8 cellular contexts compared by ENCODE assay signal in genomic region chr1:70410604-70411359, GRCh38. TPM values are rescaled to one million over a fixed set of nuclear protein-coding genes. Genes with fewer than 3 reads are reported as not detected.
A peak's percentile ranks its signal among the peaks of the same experiment; 100 is the strongest.
DNase-seq lines count a peak whose midpoint lies in the region; ATAC-seq, FAIRE-seq and TF ChIP-seq lines count a peak whose summit lies in the region.

Gene CTH (plus strand): TSS chr1:70411268. CDS start chr1:70411416, 148 bp downstream.

- H3K36me3 ChIP-seq in BE2C = no peaks in the 10 kb centered on the region
- no peaks in the 10 kb centered on the region for H3K36me3 ChIP-seq in colonic mucosa

- H3K9me3 ChIP-seq in BE2C (no peaks in the 10 kb centered on the region), colonic mucosa (no peaks in the 10 kb centered on the region)

- no peaks in the 10 kb centered on the region for H3K4me1 ChIP-seq in BE2C
- H3K4me1 ChIP-seq in colonic mucosa = no peaks in the 10 kb centered on the region

- intact Hi-C loops in activated CD4-positive, alpha-beta T cell treated with anti-CD3 and anti-CD28 coated beads, Interleukin-2, amount 10 ng/mL, durations not matched to agents 24 days and 14 days (cut with micrococcal nuclease) = loop anchor here (1.0 to 5.0 kb wide), 8 partner anchors 28 to 670 kb away; partner anchors contain the start of genes ANKRD13C, LRRC40, SRSF11 and ZRANB2
- intact Hi-C loops in colonic mucosa (cut with DNase I) = loop anchor here (2.0 to 5.0 kb wide), 2 partner anchors 56 to 203 kb away; partner anchors contain the start of genes ANKRD13C and LRRC40

- H3K4me1 Mint-ChIP-seq in activated CD4-positive, alpha-beta T cell treated with anti-CD3 and anti-CD28 coated beads, Interleukin-2, amount 10 ng/mL, durations not matched to agents 24 days and 14 days = peaks cover 18% of the 10 kb centered on the region

- H3K27me3 Mint-ChIP-seq in activated CD4-positive, alpha-beta T cell treated with anti-CD3 and anti-CD28 coated beads, Interleukin-2, amount 10 ng/mL, durations not matched to agents 24 days and 14 days = peaks cover 3% of the 10 kb centered on the region

- H3K27me3 ChIP-seq in BE2C (no peaks in the 10 kb centered on the region), colonic mucosa (no peaks in the 10 kb centered on the region), layer of hippocampus (ENCODE audit: control insufficient read depth, insufficient read depth, low read length) (no peaks in the 10 kb centered on the region)

- peak; percentile 98 for ATAC-seq in HG03457 (IDR thresholded peaks at IDR 0.05; ENCODE audit: unreplicated experiment)

- peak; percentile 97 for FAIRE-seq in GM19239 (lab: Jason Lieb, UNC)

- no peak for TF ChIP-seq CTCF in BE2C (IDR thresholded peaks at IDR 0.05; ENCODE audit: low read depth, low read length)
- no peak for TF ChIP-seq CTCF in colonic mucosa (IDR thresholded peaks at IDR 0.05)

- no peaks in the 10 kb centered on the region for H3K9me3 Mint-ChIP-seq in activated CD4-positive, alpha-beta T cell treated with anti-CD3 and anti-CD28 coated beads, Interleukin-2, amount 10 ng/mL, durations not matched to agents 24 days and 14 days

- H3K9ac ChIP-seq in colonic mucosa (ENCODE audit: low read depth in 2 of 2, low read length in 2 of 2) = peak within 1 kb of the TSS; percentile 75 to 85

- H3K27ac Mint-ChIP-seq in activated CD4-positive, alpha-beta T cell treated with anti-CD3 and anti-CD28 coated beads, Interleukin-2, amount 10 ng/mL, durations not matched to agents 24 days and 14 days = peak within 1 kb of the TSS; percentile 90

- H3K27ac ChIP-seq in colonic mucosa (peak within 1 kb of the TSS; percentile 90), layer of hippocampus (ENCODE audit: low read depth, low read length) (peak within 1 kb of the TSS; percentile 85)

- peak within 1 kb of the TSS; percentile 94 for H3K4me3 Mint-ChIP-seq in activated CD4-positive, alpha-beta T cell treated with anti-CD3 and anti-CD28 coated beads, Interleukin-2, amount 10 ng/mL, durations not matched to agents 24 days and 14 days

- DNase-seq in BE2C (peak; percentile 92), GM19239 (ENCODE audit: insufficient read length, low spot score) (peak; percentile 59), NCI-H524 treated with DMSO at 0.1 percent for 48 hours (lab: John Stamatoyannopoulos, UW) (peak; percentile 88), colonic mucosa (peak; percentile 97)
- peak; percentile 98 for DNase-seq in activated CD4-positive, alpha-beta T cell treated with anti-CD3 and anti-CD28 coated beads, Interleukin-2, amount 10 ng/mL, durations not matched to agents 24 days and 14 days
- DNase-seq in stimulated activated CD4-positive, alpha-beta T cell treated with anti-CD3 and anti-CD28 coated beads, Interleukin-1b, Interleukin-23, amount 100 ng/mL, for 4 hours (ENCODE audit: low read depth in 2 of 2) = peak; percentile 83 to 84

- peak within 1 kb of the TSS; percentile 89 for H3K4me3 ChIP-seq in BE2C (ENCODE audit: low read depth, low read length)
- H3K4me3 ChIP-seq in colonic mucosa = peak within 1 kb of the TSS; percentile 74

- H3K36me3 Mint-ChIP-seq in activated CD4-positive, alpha-beta T cell treated with anti-CD3 and anti-CD28 coated beads, Interleukin-2, amount 10 ng/mL, durations not matched to agents 24 days and 14 days (ENCODE audit: low read depth) = no peaks in the 10 kb centered on the region

RNA-seq across cellular contexts. Expression of gene CTH, which starts in this region (rescaled TPM):
- polyA plus RNA-seq in BE2C (2012; ENCODE audit: insufficient read depth, insufficient read length, low read depth) = 1.2 TPM
- 12.7 and 14.3 TPM in 2 replicates for total RNA-seq in activated CD4-positive, alpha-beta T cell treated with anti-CD3 and anti-CD28 coated beads, Interleukin-2, amount 10 ng/mL, durations not matched to agents 24 days and 14 days
- 10 to 100 TPM; 10.7 to 16.6 TPM for total RNA-seq in colonic mucosa

Comparison
In these comparisons a context has a peak if more than half of its experiments do, and no peak if none do; other contexts are left out.
1. Peak in every context shown above with its lines: DNase-seq, ATAC-seq, H3K4me3 ChIP-seq and H3K27ac ChIP-seq.